Comparison of ENCODE assay signal across 13 cellular contexts in genomic region chr6:167358394-167358793, GRCh38. TPM values are rescaled to one million over a fixed set of nuclear protein-coding genes. Genes with fewer than 3 reads are reported as not detected.
A peak's percentile ranks its signal among the peaks of the same experiment; 100 is the strongest.
DNase-seq lines count a peak whose midpoint lies in the region; ATAC-seq, FAIRE-seq and TF ChIP-seq lines count a peak whose summit lies in the region.
"Not testable (repeated sequence)": the region's sequence is repeated elsewhere in the genome, so short reads cannot be mapped to it uniquely, and the experiment has no call there.
"Had no signal": no experiment of that assay in that cellular context is flagged by ENCODE, and none has a peak within 500 bp of the region (broad histone marks: within the 10 kb centered on the region; RNA-seq: fewer than 3 reads in every experiment).

No MANE protein-coding gene starts in this region.

- not testable (repeated sequence) for BruUV-seq in Panc1 (replicated peaks; lab: Mats Ljungman, UMichigan)

- intact Hi-C loops in Panc1 (cut with micrococcal nuclease; ENCODE audit: unreplicated experiment) = loop anchor here (5.0 to 10.0 kb wide), 2 partner anchors 51 to 174 kb away; no protein-coding TSS in a partner anchor

- H3K36me3 Mint-ChIP-seq in activated T-helper 17 cell treated with anti-CD3 and anti-CD28 coated beads, Interleukin-2, amount 50 U/mL, for 72 hours (ENCODE audit: low read depth); natural killer cell treated with Interleukin-12 subunit alpha and Interleukin-12 subunit beta and Interleukin-15 and Interleukin-18, amount 100 ng/mL, for 72 hours; stimulated activated memory B cell treated with anti-CD40 and anti-IgM and Interleukin-4, amounts not matched to agents 10 μg/mL and 1 μg/mL and 100 μg/mL, for 72 hours: not testable (repeated sequence)

- H3K4me1 ChIP-seq in Panc1 (ENCODE audit: control insufficient read depth, insufficient read depth, low read length) = not testable (repeated sequence)

- not testable (repeated sequence) for H3K9me3 ChIP-seq in Panc1 (ENCODE audit: control insufficient read depth, insufficient read depth, low read depth, low read length)

- not testable (repeated sequence) for H3K27me3 Mint-ChIP-seq in activated T-helper 17 cell treated with anti-CD3 and anti-CD28 coated beads, Interleukin-2, amount 50 U/mL, for 72 hours
- H3K27me3 Mint-ChIP-seq in natural killer cell treated with Interleukin-12 subunit alpha and Interleukin-12 subunit beta and Interleukin-15 and Interleukin-18, amount 100 ng/mL, for 72 hours = peaks cover 10 to 14% of the 10 kb centered on the region in 2 donors
- peaks cover 30% of the 10 kb centered on the region for H3K27me3 Mint-ChIP-seq in stimulated activated memory B cell treated with anti-CD40 and anti-IgM and Interleukin-4, amounts not matched to agents 10 μg/mL and 1 μg/mL and 100 μg/mL, for 72 hours

- H3K4me3 Mint-ChIP-seq in activated T-helper 17 cell treated with anti-CD3 and anti-CD28 coated beads, Interleukin-2, amount 50 U/mL, for 72 hours; natural killer cell treated with Interleukin-12 subunit alpha and Interleukin-12 subunit beta and Interleukin-15 and Interleukin-18, amount 100 ng/mL, for 72 hours; stimulated activated memory B cell treated with anti-CD40 and anti-IgM and Interleukin-4, amounts not matched to agents 10 μg/mL and 1 μg/mL and 100 μg/mL, for 72 hours: not testable (repeated sequence)

- H3K27ac ChIP-seq in Panc1 (ENCODE audit: low read length) = not testable (repeated sequence)

- POLR2A ChIA-PET in Panc1 (lab: Charles Lee) = not testable (repeated sequence)

- TF ChIP-seq CTCF in Panc1 (IDR thresholded peaks at IDR 0.05); bronchial epithelial cell (IDR thresholded peaks at IDR 0.05; ENCODE audit: insufficient read depth, low read length, severe bottlenecking): not testable (repeated sequence)

- peak; percentile 97 for FAIRE-seq in bronchial epithelial cell (lab: Jason Lieb, UNC)

- in situ Hi-C loops in Panc1 (cut with HindIII; ENCODE audit: low pct_unique_long_range_greater_than_20kb, low sequenced_read_pairs) = not testable (repeated sequence)

- not testable (repeated sequence) for DNase-seq in Panc1 (ENCODE audit: low read depth, low spot score); bronchial epithelial cell (ENCODE audit: low read depth); natural killer cell treated with Interleukin-12 subunit alpha and Interleukin-12 subunit beta and Interleukin-15 and Interleukin-18, amount 100 ng/mL, for 72 hours (ENCODE audit: low spot score)

- peak; percentile 56; the same call in 1 of the 2 replicates for ATAC-seq in Panc1
- peak; percentile 74 for ATAC-seq in activated T-helper 17 cell treated with anti-CD3 and anti-CD28 coated beads, Interleukin-2, amount 50 U/mL, for 72 hours (replicated peaks)
- ATAC-seq in natural killer cell treated with Interleukin-12 subunit alpha and Interleukin-12 subunit beta and Interleukin-15 and Interleukin-18, amount 100 ng/mL, for 72 hours = peak; percentile 11 to 40
- peak; percentile 27 for ATAC-seq in stimulated activated memory B cell treated with anti-CD40 and anti-IgM and Interleukin-4, amounts not matched to agents 10 μg/mL and 1 μg/mL and 100 μg/mL, for 72 hours

- not testable (repeated sequence) for H3K9me3 Mint-ChIP-seq in activated T-helper 17 cell treated with anti-CD3 and anti-CD28 coated beads, Interleukin-2, amount 50 U/mL, for 72 hours; natural killer cell treated with Interleukin-12 subunit alpha and Interleukin-12 subunit beta and Interleukin-15 and Interleukin-18, amount 100 ng/mL, for 72 hours; stimulated activated memory B cell treated with anti-CD40 and anti-IgM and Interleukin-4, amounts not matched to agents 10 μg/mL and 1 μg/mL and 100 μg/mL, for 72 hours

- not testable (repeated sequence) for H3K36me3 ChIP-seq in Panc1 (ENCODE audit: control insufficient read depth, insufficient read depth, low read length); bronchial epithelial cell (ENCODE audit: control insufficient read depth, insufficient read depth, low read length)

- H3K27me3 ChIP-seq in Panc1 (ENCODE audit: control insufficient read depth, insufficient read depth, low read length); bronchial epithelial cell (ENCODE audit: control insufficient read depth, insufficient read depth, low read length): not testable (repeated sequence)

- not testable (repeated sequence) for H3K4me3 ChIP-seq in Panc1 (ENCODE audit: low read depth in 2 of 2, low read length in 2 of 2); bronchial epithelial cell (ENCODE audit: low read depth, low read length)

- not testable (repeated sequence) for H3K4me1 Mint-ChIP-seq in activated T-helper 17 cell treated with anti-CD3 and anti-CD28 coated beads, Interleukin-2, amount 50 U/mL, for 72 hours; natural killer cell treated with Interleukin-12 subunit alpha and Interleukin-12 subunit beta and Interleukin-15 and Interleukin-18, amount 100 ng/mL, for 72 hours (ENCODE audit: low read depth in 2 of 2); stimulated activated memory B cell treated with anti-CD40 and anti-IgM and Interleukin-4, amounts not matched to agents 10 μg/mL and 1 μg/mL and 100 μg/mL, for 72 hours

- CTCF ChIA-PET in Panc1 (lab: Charles Lee) = not testable (repeated sequence)

- not testable (repeated sequence) for H3K27ac Mint-ChIP-seq in activated T-helper 17 cell treated with anti-CD3 and anti-CD28 coated beads, Interleukin-2, amount 50 U/mL, for 72 hours; natural killer cell treated with Interleukin-12 subunit alpha and Interleukin-12 subunit beta and Interleukin-15 and Interleukin-18, amount 100 ng/mL, for 72 hours; stimulated activated memory B cell treated with anti-CD40 and anti-IgM and Interleukin-4, amounts not matched to agents 10 μg/mL and 1 μg/mL and 100 μg/mL, for 72 hours

RNA-seq across cellular contexts. Expression of gene TTLL2, which starts 33.5 kb away (rescaled TPM):
- total RNA-seq in Panc1 (2021; ENCODE audit: unreplicated experiment) (not detected), bronchial epithelial cell (not detected in 2 replicates)
- polyA plus RNA-seq in Panc1 (2012; ENCODE audit: insufficient read length) = 0.11 TPM
- not detected for total RNA-seq in activated T-helper 17 cell treated with anti-CD3 and anti-CD28 coated beads, Interleukin-2, amount 50 U/mL, for 72 hours
- not detected for total RNA-seq in natural killer cell treated with Interleukin-12 subunit alpha and Interleukin-12 subunit beta and Interleukin-15 and Interleukin-18, amount 100 ng/mL, for 72 hours
- total RNA-seq: A172; A673; Caco-2; CD4-positive, CD25-positive, alpha-beta regulatory T cell; CD8-positive, alpha-beta T cell; H1; H7 had no signal
- polyA plus RNA-seq: BJ; CD4-positive, CD25-positive, alpha-beta regulatory T cell; H1 had no signal
